8 cellular contexts compared by ENCODE assay signal in the genomic region with DNA sequence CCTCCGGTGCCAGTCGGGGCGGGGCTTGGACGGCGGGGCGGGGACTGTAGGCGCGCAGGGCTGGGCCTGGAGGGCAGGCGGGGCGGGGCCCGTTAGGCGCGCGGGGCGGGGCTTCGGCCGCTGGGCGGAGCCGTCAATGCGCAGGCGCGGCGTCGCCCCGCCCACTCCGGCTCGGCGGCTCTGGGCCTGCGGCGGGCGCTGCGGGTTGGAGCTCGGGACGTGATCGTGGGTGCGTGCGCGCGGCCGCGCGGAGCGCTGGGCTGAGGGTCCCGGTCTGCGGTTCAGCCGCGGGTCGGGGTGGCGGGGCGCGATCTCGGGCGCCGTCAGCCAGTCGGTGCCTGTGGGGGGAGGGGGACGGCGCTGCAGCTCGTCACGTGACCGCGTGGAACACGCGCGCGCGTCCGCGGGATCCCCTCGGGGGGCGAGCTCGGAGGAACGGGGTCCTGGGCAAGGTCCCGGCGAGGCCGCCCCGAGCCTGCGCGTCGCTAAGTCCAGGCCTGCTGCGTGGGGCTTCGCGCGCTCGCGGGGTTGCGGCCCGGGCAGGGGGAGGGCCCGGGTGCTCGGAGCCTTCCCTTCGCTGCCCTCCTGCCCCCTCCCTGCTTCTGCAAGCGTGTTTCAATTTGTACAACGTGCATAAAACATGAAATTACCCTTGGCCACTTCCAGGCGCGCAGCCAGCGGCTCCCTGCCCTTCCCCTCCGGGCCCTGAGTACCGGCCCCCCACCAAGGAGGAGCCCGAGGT. TPM values are rescaled to one million over a fixed set of nuclear protein-coding genes. Genes with fewer than 3 reads are reported as not detected.
DNase-seq lines count a peak whose midpoint lies in the region; ATAC-seq and TF ChIP-seq lines count a peak whose summit lies in the region.

A gene (plus strand): TSS at position 164 of the 742 bp plus-strand sequence. CDS start 595 bp downstream, outside the sequence.

- 2% methylated on average over 27 of the region's 98 CpGs for WGBS in suprapubic skin

- TF ChIP-seq EP300 in suprapubic skin (IDR thresholded peaks at IDR 0.05): no peak

- no peaks in the 10 kb centered on the region for H3K36me3 ChIP-seq in suprapubic skin

- peak within 1 kb of the TSS; percentile 80 for H3K4me3 ChIP-seq in HFF-Myc (replicated peaks; ENCODE audit: low read depth, low read length)
- peak within 1 kb of the TSS; percentile 71 for H3K4me3 ChIP-seq in NB4 (ENCODE audit: low read depth, low read length)
- H3K4me3 ChIP-seq in suprapubic skin: peak within 1 kb of the TSS; percentile 91

- peak; percentile 86 for ATAC-seq in SK-N-SH treated with all-trans-retinoic acid at 6 μM for 48 hours
- ATAC-seq in omental fat pad (ENCODE audit: low FRiP score): peak; percentile 96

- peak within 1 kb of the TSS; percentile 93 for H3K27ac ChIP-seq in suprapubic skin

- TF ChIP-seq CTCF in HFF-Myc (IDR thresholded peaks at IDR 0.05; ENCODE audit: low read depth, low read length, missing control alignments): no peak
- no peak for TF ChIP-seq CTCF in NB4 (IDR thresholded peaks at IDR 0.05; ENCODE audit: low read depth, low read length)
- TF ChIP-seq CTCF in omental fat pad (IDR thresholded peaks at IDR 0.05): no peak
- TF ChIP-seq CTCF in suprapubic skin (IDR thresholded peaks at IDR 0.05): no peak

- TF ChIP-seq POLR2A in NB4 (IDR thresholded peaks at IDR 0.05; ENCODE audit: extremely low read depth, insufficient read length) (peak; percentile 92), suprapubic skin (IDR thresholded peaks at IDR 0.05) (peak in 1 of 2 donors; percentile 50)

- H3K4me1 ChIP-seq in suprapubic skin: peaks cover 36% of the 10 kb centered on the region

- no peaks in the 10 kb centered on the region for H3K9me3 ChIP-seq in suprapubic skin

- DNase-seq in GM04503 (ENCODE audit: low read depth) (peak; percentile 9), HFF-Myc (ENCODE audit: extremely low read depth, low read depth) (peak; percentile 22), NB4 (ENCODE audit: low read depth) (peak; percentile 87), globus pallidus (ENCODE audit: low spot score) (peak; percentile 90), omental fat pad (ENCODE audit: low spot score) (peak; percentile 94), suprapubic skin (ENCODE audit: low spot score in 2 of 2) (peak; percentile 96 to 97)
- peak; percentile 93 for DNase-seq in activated naive CD4-positive, alpha-beta T cell treated with anti-CD3 and anti-CD28 coated beads, Interleukin-2, amount 50 U/mL, for 16 hours

- H3K27me3 ChIP-seq in suprapubic skin: no peaks in the 10 kb centered on the region

TF ChIP-seq in SK-N-SH treated with all-trans-retinoic acid at 6 μM for 48 hours, 23 proteins besides CTCF, POLR2A, EP300 and RAD21:
- TF ChIP-seq SNAI2 (CRISPR knock-in tag; IDR thresholded peaks at IDR 0.05): peak; percentile 21; the same call in 1 of the 2 replicates
- TF ChIP-seq, protein P1, sequence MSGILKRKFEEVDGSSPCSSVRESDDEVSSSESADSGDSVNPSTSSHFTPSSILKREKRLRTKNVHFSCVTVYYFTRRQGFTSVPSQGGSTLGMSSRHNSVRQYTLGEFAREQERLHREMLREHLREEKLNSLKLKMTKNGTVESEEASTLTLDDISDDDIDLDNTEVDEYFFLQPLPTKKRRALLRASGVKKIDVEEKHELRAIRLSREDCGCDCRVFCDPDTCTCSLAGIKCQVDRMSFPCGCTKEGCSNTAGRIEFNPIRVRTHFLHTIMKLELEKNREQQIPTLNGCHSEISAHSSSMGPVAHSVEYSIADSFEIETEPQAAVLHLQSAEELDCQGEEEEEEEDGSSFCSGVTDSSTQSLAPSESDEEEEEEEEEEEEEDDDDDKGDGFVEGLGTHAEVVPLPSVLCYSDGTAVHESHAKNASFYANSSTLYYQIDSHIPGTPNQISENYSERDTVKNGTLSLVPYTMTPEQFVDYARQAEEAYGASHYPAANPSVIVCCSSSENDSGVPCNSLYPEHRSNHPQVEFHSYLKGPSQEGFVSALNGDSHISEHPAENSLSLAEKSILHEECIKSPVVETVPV (CRISPR knock-in tag; IDR thresholded peaks at IDR 0.05): no peak
- TF ChIP-seq, protein P2, sequence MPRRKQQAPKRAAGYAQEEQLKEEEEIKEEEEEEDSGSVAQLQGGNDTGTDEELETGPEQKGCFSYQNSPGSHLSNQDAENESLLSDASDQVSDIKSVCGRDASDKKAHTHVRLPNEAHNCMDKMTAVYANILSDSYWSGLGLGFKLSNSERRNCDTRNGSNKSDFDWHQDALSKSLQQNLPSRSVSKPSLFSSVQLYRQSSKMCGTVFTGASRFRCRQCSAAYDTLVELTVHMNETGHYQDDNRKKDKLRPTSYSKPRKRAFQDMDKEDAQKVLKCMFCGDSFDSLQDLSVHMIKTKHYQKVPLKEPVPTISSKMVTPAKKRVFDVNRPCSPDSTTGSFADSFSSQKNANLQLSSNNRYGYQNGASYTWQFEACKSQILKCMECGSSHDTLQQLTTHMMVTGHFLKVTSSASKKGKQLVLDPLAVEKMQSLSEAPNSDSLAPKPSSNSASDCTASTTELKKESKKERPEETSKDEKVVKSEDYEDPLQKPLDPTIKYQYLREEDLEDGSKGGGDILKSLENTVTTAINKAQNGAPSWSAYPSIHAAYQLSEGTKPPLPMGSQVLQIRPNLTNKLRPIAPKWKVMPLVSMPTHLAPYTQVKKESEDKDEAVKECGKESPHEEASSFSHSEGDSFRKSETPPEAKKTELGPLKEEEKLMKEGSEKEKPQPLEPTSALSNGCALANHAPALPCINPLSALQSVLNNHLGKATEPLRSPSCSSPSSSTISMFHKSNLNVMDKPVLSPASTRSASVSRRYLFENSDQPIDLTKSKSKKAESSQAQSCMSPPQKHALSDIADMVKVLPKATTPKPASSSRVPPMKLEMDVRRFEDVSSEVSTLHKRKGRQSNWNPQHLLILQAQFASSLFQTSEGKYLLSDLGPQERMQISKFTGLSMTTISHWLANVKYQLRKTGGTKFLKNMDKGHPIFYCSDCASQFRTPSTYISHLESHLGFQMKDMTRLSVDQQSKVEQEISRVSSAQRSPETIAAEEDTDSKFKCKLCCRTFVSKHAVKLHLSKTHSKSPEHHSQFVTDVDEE (CRISPR knock-in tag; IDR thresholded peaks at IDR 0.05): peak; percentile 77
TF ChIP-seq in SK-N-SH treated with all-trans-retinoic acid at 6 μM for 48 hours: peak in this region for 2.

RNA-seq across cellular contexts. Expression of the gene that starts here (rescaled TPM):
- 10 to 100 TPM; 12.4 to 31.2 (median 16.9) TPM for total RNA-seq in omental fat pad
- 100 to 1,000 TPM in 1 of 4 donors, 10 to 100 TPM in 3; 37.7 to 160 (median 62.2) TPM for total RNA-seq in suprapubic skin

Comparison
In these comparisons a context has a peak if more than half of its experiments do, and no peak if none do; other contexts are left out.
1. Peak in every context shown above with its lines: DNase-seq, ATAC-seq, H3K4me3 ChIP-seq and H3K27ac ChIP-seq.
2. DNase-seq: peak in every context shown above with its lines; median percentile 96 in suprapubic skin; 94 in omental fat pad; 93 in activated naive CD4-positive, alpha-beta T cell treated with anti-CD3 and anti-CD28 coated beads, Interleukin-2, amount 50 U/mL, for 16 hours; 90 in globus pallidus; 87 in NB4; 22 in HFF-Myc; 9 in GM04503.